In genomic region chr1:15175324-15176094, GRCh38 we compare ENCODE assay signal across 9 cellular contexts. TPM values are rescaled to one million over a fixed set of nuclear protein-coding genes. Genes with fewer than 3 reads are reported as not detected.
A peak's percentile ranks its signal among the peaks of the same experiment; 100 is the strongest.
DNase-seq lines count a peak whose midpoint lies in the region; ATAC-seq, FAIRE-seq and TF ChIP-seq lines count a peak whose summit lies in the region.
"Not testable (repeated sequence)": the region's sequence is repeated elsewhere in the genome, so short reads cannot be mapped to it uniquely, and the experiment has no call there.
"Had no signal": no experiment of that assay in that cellular context is flagged by ENCODE, and none has a peak within 500 bp of the region (broad histone marks: within the 10 kb centered on the region; RNA-seq: fewer than 3 reads in every experiment).

No MANE protein-coding gene starts in this region.

- not testable (repeated sequence) for H3K4me3 ChIP-seq in upper lobe of right lung

- H3K9me3 Mint-ChIP-seq in activated naive CD4-positive, alpha-beta T cell treated with anti-CD3 and anti-CD28 coated beads, Interleukin-2, amount 50 U/mL, for 24 hours; dendritic cell treated with granulocyte-macrophage colony-stimulating factor and Interleukin-4, amounts not matched to agents 40 ng/mL and 50 ng/mL, for 4 days; neural crest cell: not testable (repeated sequence)

- not testable (repeated sequence) for H3K4me3 Mint-ChIP-seq in activated naive CD4-positive, alpha-beta T cell treated with anti-CD3 and anti-CD28 coated beads, Interleukin-2, amount 50 U/mL, for 24 hours; dendritic cell treated with granulocyte-macrophage colony-stimulating factor and Interleukin-4, amounts not matched to agents 40 ng/mL and 50 ng/mL, for 4 days; neural crest cell

- not testable (repeated sequence) for H3K27ac ChIP-seq in upper lobe of right lung

- H3K4me1 Mint-ChIP-seq in activated naive CD4-positive, alpha-beta T cell treated with anti-CD3 and anti-CD28 coated beads, Interleukin-2, amount 50 U/mL, for 24 hours, result peaks cover 29% of the 10 kb centered on the region
- H3K4me1 Mint-ChIP-seq in dendritic cell treated with granulocyte-macrophage colony-stimulating factor and Interleukin-4, amounts not matched to agents 40 ng/mL and 50 ng/mL, for 4 days (ENCODE audit: low read depth), result peaks cover 82% of the 10 kb centered on the region
- H3K4me1 Mint-ChIP-seq in neural crest cell, result peaks cover 43% of the 10 kb centered on the region

- H3K27me3 Mint-ChIP-seq in activated naive CD4-positive, alpha-beta T cell treated with anti-CD3 and anti-CD28 coated beads, Interleukin-2, amount 50 U/mL, for 24 hours; dendritic cell treated with granulocyte-macrophage colony-stimulating factor and Interleukin-4, amounts not matched to agents 40 ng/mL and 50 ng/mL, for 4 days; neural crest cell (ENCODE audit: low read depth): not testable (repeated sequence)

- intact Hi-C loops in dendritic cell treated with granulocyte-macrophage colony-stimulating factor and Interleukin-4, amounts not matched to agents 40 ng/mL and 50 ng/mL, for 4 days (cut with micrococcal nuclease); upper lobe of right lung (cut with DNase I): not testable (repeated sequence)

- H3K4me1 ChIP-seq in upper lobe of right lung, result peaks cover 31% of the 10 kb centered on the region

- H3K27ac Mint-ChIP-seq in activated naive CD4-positive, alpha-beta T cell treated with anti-CD3 and anti-CD28 coated beads, Interleukin-2, amount 50 U/mL, for 24 hours, result peak overlapping the region; percentile 5
- H3K27ac Mint-ChIP-seq in dendritic cell treated with granulocyte-macrophage colony-stimulating factor and Interleukin-4, amounts not matched to agents 40 ng/mL and 50 ng/mL, for 4 days, result peak overlapping the region; percentile 20
- peak overlapping the region; percentile 11 for H3K27ac Mint-ChIP-seq in neural crest cell (ENCODE audit: unreplicated experiment)

- ATAC-seq in HG03066 (IDR thresholded peaks at IDR 0.05; ENCODE audit: low read depth, unreplicated experiment), result peak; percentile 19
- ATAC-seq in upper lobe of right lung, result not testable (repeated sequence)

- H3K9me3 ChIP-seq in upper lobe of right lung, result not testable (repeated sequence)

- peak; percentile 29 for FAIRE-seq in GM18507 (lab: Jason Lieb, UNC)

- not testable (repeated sequence) for H3K36me3 ChIP-seq in upper lobe of right lung

- not testable (repeated sequence) for H3K36me3 Mint-ChIP-seq in activated naive CD4-positive, alpha-beta T cell treated with anti-CD3 and anti-CD28 coated beads, Interleukin-2, amount 50 U/mL, for 24 hours; neural crest cell (ENCODE audit: low read depth)
- peaks cover 57% of the 10 kb centered on the region for H3K36me3 Mint-ChIP-seq in dendritic cell treated with granulocyte-macrophage colony-stimulating factor and Interleukin-4, amounts not matched to agents 40 ng/mL and 50 ng/mL, for 4 days (ENCODE audit: low read depth)

- not testable (repeated sequence) for DNase-seq in GM18507 (ENCODE audit: extremely low spot score, insufficient read length, low read depth); neural crest cell (ENCODE audit: low read depth, low spot score)
- DNase-seq in RPMI8226, result peak; percentile 41
- DNase-seq in upper lobe of right lung, result peak; percentile 12

- not testable (repeated sequence) for TF ChIP-seq CTCF in neural crest cell (conservative IDR thresholded peaks at IDR 0.05); upper lobe of right lung (IDR thresholded peaks at IDR 0.05)

- not testable (repeated sequence) for H3K27me3 ChIP-seq in upper lobe of right lung

RNA-seq across cellular contexts. Expression of gene TMEM51, which starts 22.0 kb away (rescaled TPM):
- total RNA-seq in neural crest cell (6.6 and 6.7 TPM in 2 replicates), upper lobe of right lung (14.7 TPM)
- total RNA-seq: CD8-positive, alpha-beta T cell; OCI-LY7 had no signal
